In the genomic region with DNA sequence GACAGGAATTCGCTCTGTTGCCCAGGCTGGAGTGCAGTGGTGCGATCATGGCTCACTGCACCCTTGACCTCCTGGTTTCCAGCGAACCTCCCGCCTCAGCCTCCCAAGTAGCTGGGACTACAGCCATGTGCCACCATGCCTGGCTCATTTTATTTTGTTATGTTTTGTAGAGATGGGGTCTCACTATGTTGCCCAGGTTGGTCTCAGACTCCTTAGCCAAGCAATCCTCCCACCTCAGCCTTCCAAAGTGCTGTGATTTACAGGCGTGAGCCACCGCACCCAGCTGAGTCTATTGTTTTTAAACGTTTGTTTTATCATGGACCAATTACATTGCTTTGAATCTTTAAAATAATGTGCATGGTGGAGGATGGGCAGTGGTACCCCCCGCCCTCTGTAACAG, we compare ENCODE assay signal across 1 cellular context.
TF ChIP-seq lines count a peak whose summit lies in the region.

No MANE protein-coding gene starts in this region.

TF ChIP-seq in HepG2, 621 proteins besides CTCF, POLR2A, EP300 and RAD21:
- TF ChIP-seq, protein P1, sequence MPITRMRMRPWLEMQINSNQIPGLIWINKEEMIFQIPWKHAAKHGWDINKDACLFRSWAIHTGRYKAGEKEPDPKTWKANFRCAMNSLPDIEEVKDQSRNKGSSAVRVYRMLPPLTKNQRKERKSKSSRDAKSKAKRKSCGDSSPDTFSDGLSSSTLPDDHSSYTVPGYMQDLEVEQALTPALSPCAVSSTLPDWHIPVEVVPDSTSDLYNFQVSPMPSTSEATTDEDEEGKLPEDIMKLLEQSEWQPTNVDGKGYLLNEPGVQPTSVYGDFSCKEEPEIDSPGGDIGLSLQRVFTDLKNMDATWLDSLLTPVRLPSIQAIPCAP (CRISPR knock-in tag; IDR thresholded peaks at IDR 0.05; ENCODE audit: low read depth): no peak
- TF ChIP-seq ZNF549 (CRISPR knock-in tag; IDR thresholded peaks at IDR 0.05): no peak
- TF ChIP-seq FOSL2 (CRISPR knock-in tag; IDR thresholded peaks at IDR 0.05): no peak
- no peak for TF ChIP-seq CC2D1A (CRISPR knock-in tag; IDR thresholded peaks at IDR 0.05)
- TF ChIP-seq, protein P2, sequence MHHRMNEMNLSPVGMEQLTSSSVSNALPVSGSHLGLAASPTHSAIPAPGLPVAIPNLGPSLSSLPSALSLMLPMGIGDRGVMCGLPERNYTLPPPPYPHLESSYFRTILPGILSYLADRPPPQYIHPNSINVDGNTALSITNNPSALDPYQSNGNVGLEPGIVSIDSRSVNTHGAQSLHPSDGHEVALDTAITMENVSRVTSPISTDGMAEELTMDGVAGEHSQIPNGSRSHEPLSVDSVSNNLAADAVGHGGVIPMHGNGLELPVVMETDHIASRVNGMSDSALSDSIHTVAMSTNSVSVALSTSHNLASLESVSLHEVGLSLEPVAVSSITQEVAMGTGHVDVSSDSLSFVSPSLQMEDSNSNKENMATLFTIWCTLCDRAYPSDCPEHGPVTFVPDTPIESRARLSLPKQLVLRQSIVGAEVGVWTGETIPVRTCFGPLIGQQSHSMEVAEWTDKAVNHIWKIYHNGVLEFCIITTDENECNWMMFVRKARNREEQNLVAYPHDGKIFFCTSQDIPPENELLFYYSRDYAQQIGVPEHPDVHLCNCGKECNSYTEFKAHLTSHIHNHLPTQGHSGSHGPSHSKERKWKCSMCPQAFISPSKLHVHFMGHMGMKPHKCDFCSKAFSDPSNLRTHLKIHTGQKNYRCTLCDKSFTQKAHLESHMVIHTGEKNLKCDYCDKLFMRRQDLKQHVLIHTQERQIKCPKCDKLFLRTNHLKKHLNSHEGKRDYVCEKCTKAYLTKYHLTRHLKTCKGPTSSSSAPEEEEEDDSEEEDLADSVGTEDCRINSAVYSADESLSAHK (CRISPR knock-in tag; IDR thresholded peaks at IDR 0.05; ENCODE audit: borderline replicate concordance): no peak
- peak; percentile 51; the same call in 1 of the 2 replicates for TF ChIP-seq ZNF121 (CRISPR knock-in tag; IDR thresholded peaks at IDR 0.05)
- no peak for TF ChIP-seq ZNF251 (CRISPR knock-in tag; IDR thresholded peaks at IDR 0.05)
